In genomic region chr14:44963775-44964380, GRCh38 we compare ENCODE assay signal across 8 cellular contexts. TPM values are rescaled to one million over a fixed set of nuclear protein-coding genes. Genes with fewer than 3 reads are reported as not detected.
DNase-seq lines count a peak whose midpoint lies in the region; ATAC-seq and TF ChIP-seq lines count a peak whose summit lies in the region.

No MANE protein-coding gene starts in this region.

- no peaks in the 10 kb centered on the region for H3K27me3 Mint-ChIP-seq in activated naive CD8-positive, alpha-beta T cell
- H3K27me3 Mint-ChIP-seq in activated naive CD8-positive, alpha-beta T cell treated with anti-CD3 and anti-CD28 coated beads, Interleukin-2, amount 50 U/mL, for 24 hours = no peaks in the 10 kb centered on the region

- DNase-seq in activated naive CD8-positive, alpha-beta T cell treated with anti-CD3 and anti-CD28 coated beads, Interleukin-2, amount 50 U/mL, for 24 hours = no peak
- DNase-seq in SK-N-DZ (ENCODE audit: low spot score) (peak; percentile 23), iPS DF 6.9 (ENCODE audit: low read depth, low spot score) (no peak), superior temporal gyrus (ENCODE audit: extremely low spot score) (peak; percentile 41), ureter (ENCODE audit: low spot score) (no peak), mucosa of descending colon (no peak)

- peaks cover 31% of the 10 kb centered on the region for H3K36me3 Mint-ChIP-seq in activated naive CD8-positive, alpha-beta T cell
- H3K36me3 Mint-ChIP-seq in activated naive CD8-positive, alpha-beta T cell treated with anti-CD3 and anti-CD28 coated beads, Interleukin-2, amount 50 U/mL, for 24 hours (ENCODE audit: low read depth) = peaks cover 43% of the 10 kb centered on the region

- peak overlapping the region; percentile 67; the same call in 1 of the 2 replicates for H3K4me3 ChIP-seq in iPS DF 6.9 (ENCODE audit: low read length)
- H3K4me3 ChIP-seq in mucosa of descending colon = no peak overlapping the region

- no peaks in the 10 kb centered on the region; the same call in 1 of the 2 replicates for H3K4me1 ChIP-seq in iPS DF 6.9 (ENCODE audit: control insufficient read depth, insufficient read depth, low read length)
- peaks cover 44% of the 10 kb centered on the region for H3K4me1 ChIP-seq in mucosa of descending colon (ENCODE audit: low read depth)

- H3K27ac ChIP-seq in iPS DF 6.9 (ENCODE audit: low read length) = no peak overlapping the region

- peaks cover 45% of the 10 kb centered on the region for H3K4me1 Mint-ChIP-seq in activated naive CD8-positive, alpha-beta T cell (ENCODE audit: low read depth)
- peaks cover 68% of the 10 kb centered on the region for H3K4me1 Mint-ChIP-seq in activated naive CD8-positive, alpha-beta T cell treated with anti-CD3 and anti-CD28 coated beads, Interleukin-2, amount 50 U/mL, for 24 hours

- H3K4me3 Mint-ChIP-seq in activated naive CD8-positive, alpha-beta T cell = no peak overlapping the region
- H3K4me3 Mint-ChIP-seq in activated naive CD8-positive, alpha-beta T cell treated with anti-CD3 and anti-CD28 coated beads, Interleukin-2, amount 50 U/mL, for 24 hours = no peak overlapping the region

- no peak for ATAC-seq in activated naive CD8-positive, alpha-beta T cell treated with anti-CD3 and anti-CD28 coated beads, Interleukin-2, amount 50 U/mL, for 24 hours
- ATAC-seq in GM18517 (IDR thresholded peaks at IDR 0.05; ENCODE audit: unreplicated experiment) (no peak), mucosa of descending colon (no peak)

- H3K27me3 ChIP-seq in iPS DF 6.9 (ENCODE audit: control insufficient read depth, insufficient read depth, low read length) = no peaks in the 10 kb centered on the region

- no peaks in the 10 kb centered on the region for H3K36me3 ChIP-seq in iPS DF 6.9 (ENCODE audit: control insufficient read depth, insufficient read depth, low read length)
- no peaks in the 10 kb centered on the region for H3K36me3 ChIP-seq in mucosa of descending colon (ENCODE audit: low read depth)

- intact Hi-C loops in mucosa of descending colon (cut with DNase I, micrococcal nuclease) = no loop called here

- H3K27ac Mint-ChIP-seq in activated naive CD8-positive, alpha-beta T cell = peak overlapping the region; percentile 12
- no peak overlapping the region for H3K27ac Mint-ChIP-seq in activated naive CD8-positive, alpha-beta T cell treated with anti-CD3 and anti-CD28 coated beads, Interleukin-2, amount 50 U/mL, for 24 hours

- H3K9me3 ChIP-seq in iPS DF 6.9 (ENCODE audit: control insufficient read depth, insufficient read depth, low read length) (no peaks in the 10 kb centered on the region), mucosa of descending colon (no peaks in the 10 kb centered on the region)

- no CpG with 5 or more reads among the region's 7 CpGs for WGBS in iPS DF 6.9 (ENCODE audit: insufficient coverage, insufficient read length)

- no peak for TF ChIP-seq CTCF in mucosa of descending colon (IDR thresholded peaks at IDR 0.05)

- peaks cover 22% of the 10 kb centered on the region for H3K9me3 Mint-ChIP-seq in activated naive CD8-positive, alpha-beta T cell (ENCODE audit: low read depth)
- peaks cover 40% of the 10 kb centered on the region for H3K9me3 Mint-ChIP-seq in activated naive CD8-positive, alpha-beta T cell treated with anti-CD3 and anti-CD28 coated beads, Interleukin-2, amount 50 U/mL, for 24 hours

RNA-seq across cellular contexts. Expression of gene TOGARAM1, which starts 1.9 kb away (rescaled TPM):
- polyA plus RNA-seq in SK-N-DZ (2014; cell fraction: cytosol; rRNA removed) = 10.3 and 13.4 TPM in 2 replicates
- polyA plus RNA-seq in SK-N-DZ (2014; cell fraction: nucleus; rRNA removed) = 13.3 and 18.3 TPM in 2 replicates
- total RNA-seq in ureter (33.5 TPM), mucosa of descending colon (10 to 100 TPM; 13.2 to 17.0 (median 14.8) TPM)

RNA-seq across cellular contexts. Expression of gene KLHL28, which starts 2.1 kb away (rescaled TPM):
- polyA plus RNA-seq in SK-N-DZ (2014; cell fraction: cytosol; rRNA removed) = 6.1 and 6.7 TPM in 2 replicates
- polyA plus RNA-seq in SK-N-DZ (2014; cell fraction: nucleus; rRNA removed) = 2.7 and 4.4 TPM in 2 replicates
- total RNA-seq in ureter = 15.4 TPM
- total RNA-seq in mucosa of descending colon = 10 to 100 TPM; 16.1 to 19.5 (median 19.3) TPM

Comparison
In these comparisons a context has a peak if more than half of its experiments do, and no peak if none do; other contexts are left out.
1. DNase-seq: peak in SK-N-DZ (single experiment) and superior temporal gyrus (single experiment); none in activated naive CD8-positive, alpha-beta T cell treated with anti-CD3 and anti-CD28 coated beads, Interleukin-2, amount 50 U/mL, for 24 hours (single experiment), iPS DF 6.9 (single experiment), ureter (single experiment) and mucosa of descending colon (0 of 3).